Comparison of ENCODE assay signal across 22 cellular contexts in the genomic region with DNA sequence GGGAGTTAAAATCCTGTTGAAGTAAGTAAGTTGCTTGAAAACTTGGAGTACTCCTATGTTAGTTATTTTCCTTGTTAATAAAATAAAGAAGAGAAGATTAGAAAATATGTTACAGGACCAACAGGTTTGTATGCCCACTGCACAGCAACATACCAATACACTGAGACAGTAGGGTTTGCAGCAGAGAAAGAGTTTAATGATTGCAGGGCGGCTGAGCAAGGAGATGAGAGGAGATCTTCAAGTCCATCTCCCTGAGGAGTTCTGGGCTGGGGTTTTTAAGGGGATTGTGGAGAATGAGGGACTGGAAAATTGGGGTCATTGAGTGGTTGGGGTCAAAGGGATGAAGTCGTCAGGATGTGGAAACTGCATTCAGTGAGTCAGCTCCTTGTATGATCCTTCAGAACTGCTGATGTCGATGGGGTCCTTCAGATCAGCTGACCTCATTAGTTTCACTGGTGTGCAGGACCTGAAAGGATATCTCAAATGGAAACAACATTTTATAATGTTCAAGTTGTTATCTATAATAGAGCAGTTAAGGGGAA. TPM values are rescaled to one million over a fixed set of nuclear protein-coding genes. Genes with fewer than 3 reads are reported as not detected.
DNase-seq lines count a peak whose midpoint lies in the region; ATAC-seq, FAIRE-seq and TF ChIP-seq lines count a peak whose summit lies in the region.
"Had no signal": no experiment of that assay in that cellular context is flagged by ENCODE, and none has a peak within 500 bp of the region (broad histone marks: within the 10 kb centered on the region; RNA-seq: fewer than 3 reads in every experiment).

No MANE protein-coding gene starts in this region.

- DNase-seq in MCF 10A (ENCODE audit: unreplicated experiment) (no peak), mammary epithelial cell (no peak), amniotic epithelial cell (ENCODE audit: low read depth) (peak; percentile 29), HepG2 (ENCODE audit: low spot score) (no peak), epidermal melanocyte (ENCODE audit: insufficient read length, low spot score) (no peak), NCI-H510A (lab: John Stamatoyannopoulos, UW) (no peak), caudate nucleus (lab: John Stamatoyannopoulos, UW) (no peak), testis (no peak)
- DNase-seq: CD4-positive, alpha-beta memory T cell; DMS53; EL; GOT3; MG63; NCI-H1092; NCI-H1436 treated with DMSO at 0.1 percent for 48 hours; NCI-H2029 treated with DMSO at 0.1 percent for 48 hours; NCI-H2171; NCI-H446; NCI-H69 had no signal

- H4K20me1 ChIP-seq in mammary epithelial cell (ENCODE audit: insufficient read depth, low read length) (no peaks in the 10 kb centered on the region), HepG2 (ENCODE audit: insufficient read depth, low read length) (no peaks in the 10 kb centered on the region)

- peak overlapping the region; percentile 39 for H3K27ac Mint-ChIP-seq in MCF 10A (ENCODE audit: low read depth, unreplicated experiment)
- H3K27ac Mint-ChIP-seq: CD4-positive, alpha-beta memory T cell had no signal

- TF ChIP-seq RAD21 in HepG2 (CRISPR knock-in tag; IDR thresholded peaks at IDR 0.05) = no peak

- POLR2A ChIA-PET in MCF 10A (lab: Yijun Ruan, JAX) (interaction anchor here (1.1 to 6.0 kb wide), 4 partner anchors 10 to 229 kb away, joined by 3 to 38 read pairs (median 4); no protein-coding TSS in a partner anchor), HepG2 (lab: Yijun Ruan, JAX) (interaction anchor here (0.9 to 2.0 kb wide), 4 partner anchors 34 to 353 kb away, joined by 3 to 15 read pairs (median 5); partner anchors contain the start of genes NACA and PTGES3)

- in situ Hi-C loops in mammary epithelial cell (cut with MboI; ENCODE audit: low sequenced_read_pairs in 2 of 2) (loop anchor here in 1 of 2 donors (5.0 kb wide), 1 partner anchor 229 kb away; no protein-coding TSS in a partner anchor), HepG2 (cut with HindIII; ENCODE audit: extremely low pct_ligation_motif_present, low pct_unique_long_range_greater_than_20kb) (loop anchor here (5.0 kb wide), 1 partner anchor 229 kb away; no protein-coding TSS in a partner anchor)

- peaks cover 5% of the 10 kb centered on the region for H3K4me1 Mint-ChIP-seq in MCF 10A (ENCODE audit: insufficient read depth, unreplicated experiment)

- BruUV-seq in MCF 10A (replicated peaks; lab: Mats Ljungman, UMichigan) = no TSS peak
- BruUV-seq in mammary epithelial cell (replicated peaks; lab: Mats Ljungman, UMichigan) = no TSS peak
- BruUV-seq in HepG2 (replicated peaks; lab: Mats Ljungman, UMichigan) = no TSS peak

- CTCF ChIA-PET in MCF 10A (lab: Yijun Ruan, JAX) (interaction anchor here (0.6 to 9.7 kb wide), 21 partner anchors 10 to 368 kb away, joined by 3 to 212 read pairs (median 4); partner anchors contain the start of genes NACA, STAT6 and ZBTB39), mammary epithelial cell (lab: Charles Lee; ENCODE audit: low non-redundant PET) (no interaction called here), HepG2 (lab: Yijun Ruan, JAX; ENCODE audit: low intra/inter-chr PET ratio, low total read pairs) (no interaction called here)

- no peak for FAIRE-seq in HepG2 (lab: Jason Lieb, UNC)
- FAIRE-seq: A204.1 had no signal

- H3K79me2 ChIP-seq in mammary epithelial cell (ENCODE audit: insufficient read depth, low read length) (no peaks in the 10 kb centered on the region), HepG2 (ENCODE audit: insufficient read depth, low read length) (no peaks in the 10 kb centered on the region)

- H3K4me3 Mint-ChIP-seq in MCF 10A (ENCODE audit: unreplicated experiment) = no peak overlapping the region
- H3K4me3 Mint-ChIP-seq: CD4-positive, alpha-beta memory T cell had no signal

- H3K36me3 ChIP-seq in mammary epithelial cell (ENCODE audit: insufficient read depth, low read length) (no peaks in the 10 kb centered on the region), HepG2 (replicated peaks in 1 of 2; ENCODE audit: control insufficient read depth in 1 of 2, insufficient read depth in 2 of 2, low read length in 2 of 2) (no peaks in the 10 kb centered on the region), testis (ENCODE audit: low read depth, missing control alignments) (no peaks in the 10 kb centered on the region)
- H3K36me3 ChIP-seq: MG63, SJSA1 had no signal

- H3K27me3 ChIP-seq in mammary epithelial cell (ENCODE audit: insufficient read depth, low read length) (no peaks in the 10 kb centered on the region), HepG2 (ENCODE audit: control insufficient read depth in 1 of 2, insufficient read depth in 2 of 2, low read length in 2 of 2) (no peaks in the 10 kb centered on the region), testis (no peaks in the 10 kb centered on the region)
- H3K27me3 ChIP-seq: MG63, SJSA1 had no signal

- intact Hi-C loops in MCF 10A (cut with micrococcal nuclease) = loop anchor here (5.0 kb wide), 1 partner anchor 79 kb away; no protein-coding TSS in a partner anchor
- intact Hi-C loops in mammary epithelial cell (cut with micrococcal nuclease) = loop anchor here (10.0 kb wide), 1 partner anchor 416 kb away; no protein-coding TSS in a partner anchor
- intact Hi-C loops in HepG2 (cut with micrococcal nuclease; ENCODE audit: unreplicated experiment) = loop anchor here (10.0 kb wide), 1 partner anchor 696 kb away; the partner anchor contains the start of genes GLI1 and INHBE
- intact Hi-C loops in testis (cut with DNase I; ENCODE audit: low total_unique reads) = loop anchor here (5.0 kb wide), 1 partner anchor 359 kb away; no protein-coding TSS in a partner anchor

- H3K4me3 ChIP-seq in mammary epithelial cell (replicated peaks in 1 of 3; ENCODE audit: insufficient read depth in 1 of 3, low read depth in 2 of 3, low read length in 3 of 3) (no peak overlapping the region), HepG2 (replicated peaks in 1 of 3; ENCODE audit: insufficient read depth in 1 of 3, low read depth in 2 of 3, low read length in 3 of 3) (peak overlapping the region in 1 of 3 experiments; percentile 25; a peak in 1 of 6 replicates), testis (no peak overlapping the region)
- H3K4me3 ChIP-seq: MG63, SJSA1 had no signal

- no peaks in the 10 kb centered on the region for H3K4me1 ChIP-seq in mammary epithelial cell (ENCODE audit: insufficient read depth, low read length)
- H3K4me1 ChIP-seq in HepG2 (ENCODE audit: insufficient read depth, low read length) = peaks cover 61% of the 10 kb centered on the region
- no peaks in the 10 kb centered on the region for H3K4me1 ChIP-seq in testis

- H3K27ac ChIP-seq in mammary epithelial cell (ENCODE audit: insufficient read depth, low read depth, low read length) = no peak overlapping the region
- peak overlapping the region; percentile 79 for H3K27ac ChIP-seq in HepG2 (ENCODE audit: extremely low read length, insufficient read depth, low read length)
- no peak overlapping the region for H3K27ac ChIP-seq in caudate nucleus (ENCODE audit: low read depth, low read length)
- H3K27ac ChIP-seq in testis = peak overlapping the region in 1 of 2 donors; percentile 4
- H3K27ac ChIP-seq: SJSA1 had no signal

- TF ChIP-seq POLR2A in HepG2 (IDR thresholded peaks at IDR 0.05; ENCODE audit: insufficient read depth in 1 of 2, low read depth in 2 of 2, low read length in 2 of 2) = no peak
- no peak for TF ChIP-seq POLR2A in testis (IDR thresholded peaks at IDR 0.05)

- no peak for TF ChIP-seq CTCF in MCF 10A (IDR thresholded peaks at IDR 0.05; ENCODE audit: unreplicated experiment)
- TF ChIP-seq CTCF in mammary epithelial cell (conservative IDR thresholded peaks at IDR 0.05 in 1 of 2, IDR thresholded peaks at IDR 0.05 in 1 of 2; ENCODE audit: extremely low read depth in 1 of 2, insufficient read depth in 1 of 2, low read depth in 1 of 2, low read length in 2 of 2) = no peak
- no peak for TF ChIP-seq CTCF in HepG2 (CRISPR knock-in tag; IDR thresholded peaks at IDR 0.05)
- no peak for TF ChIP-seq CTCF in testis (IDR thresholded peaks at IDR 0.05)

- ATAC-seq in HepG2 = no peak; the same call in 2 of the 3 replicates
- ATAC-seq: Panc1 had no signal

- no peak overlapping the region for H3K4me2 ChIP-seq in mammary epithelial cell (ENCODE audit: insufficient read depth, low read depth, low read length)
- H3K4me2 ChIP-seq in HepG2 (ENCODE audit: low read depth, low read length) = peak overlapping the region; percentile 60

- dilution Hi-C loops in mammary epithelial cell (cut with HindIII; ENCODE audit: low sequenced_read_pairs) = loop anchor here (5.0 to 10.0 kb wide), 3 partner anchors 229 to 414 kb away; no protein-coding TSS in a partner anchor

- peaks cover 7% of the 10 kb centered on the region for H3K9me3 Mint-ChIP-seq in MCF 10A (ENCODE audit: unreplicated experiment)

- H3K9ac ChIP-seq in mammary epithelial cell (ENCODE audit: insufficient read depth, low read length) (no peak overlapping the region), HepG2 (ENCODE audit: insufficient read depth, low read depth, low read length) (no peak overlapping the region)

- TF ChIP-seq EP300 in HepG2 (IDR thresholded peaks at IDR 0.05; ENCODE audit: low read depth in 2 of 2, low read length in 2 of 2) (no peak), HepG2 (CRISPR knock-in tag; IDR thresholded peaks at IDR 0.05; ENCODE audit: borderline replicate concordance) (no peak)

- 79% methylated on average over 3 of the region's 3 CpGs for WGBS in mammary epithelial cell (ENCODE audit: low coverage, missing lambda C conversion rate)
- 29% methylated on average over 3 of the region's 3 CpGs for WGBS in HepG2 (ENCODE audit: low lambda C conversion rate)
- 68 to 77% methylated on average over 3 of the region's 3 CpGs for WGBS in testis, 2 donors

- peaks cover 3% of the 10 kb centered on the region for H3K9me3 ChIP-seq in mammary epithelial cell (replicated peaks; ENCODE audit: insufficient read depth, low read length)
- peaks cover 16% of the 10 kb centered on the region for H3K9me3 ChIP-seq in HepG2 (ENCODE audit: low read length)
- no peaks in the 10 kb centered on the region for H3K9me3 ChIP-seq in testis

- H2AFZ ChIP-seq in mammary epithelial cell (ENCODE audit: low read depth, low read length) = no peak overlapping the region
- H2AFZ ChIP-seq in HepG2 (ENCODE audit: low read length) = no peak overlapping the region

- H3K27me3 Mint-ChIP-seq in MCF 10A (ENCODE audit: insufficient read depth, unreplicated experiment) = no peaks in the 10 kb centered on the region

- no peaks in the 10 kb centered on the region for H3K36me3 Mint-ChIP-seq in MCF 10A (ENCODE audit: insufficient read depth, unreplicated experiment)

RNA-seq across cellular contexts. Expression of gene HSD17B6, which starts 4.3 kb away (rescaled TPM):
- total RNA-seq in MCF 10A (2022) (0.37 and 1.3 TPM in 2 replicates), mammary epithelial cell (1 to 10 TPM in 1 of 2 donors, under 1 TPM in 1; 0.83 to 1.5 TPM), HepG2 (2016; rRNA removed; fragmentation: Illumina TruSeq; extraction: Trizol) (0.46 and 0.95 TPM in 2 replicates), testis (10 to 100 TPM in 1 of 2 donors, 1 to 10 TPM in 1; 9.8 to 12.0 TPM)
- polyA plus RNA-seq in mammary epithelial cell (0.99 TPM), HepG2 (2011; rRNA removed) (1.8 and 2.6 TPM in 2 replicates), testis (ENCODE audit: insufficient read depth, low read depth, low replicate concordance) (36.1 TPM)
- not detected for polyA minus RNA-seq in mammary epithelial cell
- not detected in 2 replicates for total RNA-seq in HepG2 (2016; cell fraction: cytosol; rRNA removed; fragmentation: Illumina TruSeq; extraction: Trizol; ENCODE audit: low read depth)
- total RNA-seq in HepG2 (2016; cell fraction: insoluble cytoplasmic fraction; rRNA removed; fragmentation: Illumina TruSeq; extraction: Trizol) = 0.39 and 0.74 TPM in 2 replicates
- 0.31 and 0.62 TPM in 2 replicates for total RNA-seq in HepG2 (2016; cell fraction: membrane; rRNA removed; fragmentation: Illumina TruSeq; extraction: Trizol)
- 0.47 and 0.81 TPM in 2 replicates for total RNA-seq in HepG2 (2016; cell fraction: nucleus; rRNA removed; fragmentation: Illumina TruSeq; extraction: Trizol)
- polyA plus RNA-seq in HepG2 (2011; cell fraction: cytosol; rRNA removed) = 1.1 and 2.2 TPM in 2 replicates
- polyA plus RNA-seq in HepG2 (2011; cell fraction: nucleus; rRNA removed) = 0.27 and 0.59 TPM in 2 replicates
- 4.4 and 6.4 TPM in 2 replicates for polyA plus RNA-seq in HepG2 (2012)
- polyA plus RNA-seq in HepG2 (2016; cell fraction: cytosol; fragmentation: Illumina TruSeq; extraction: Trizol; ENCODE audit: low read depth) = 0.15 and 0.20 TPM in 2 replicates
- 0.24 and 0.47 TPM in 2 replicates for polyA plus RNA-seq in HepG2 (2016; cell fraction: insoluble cytoplasmic fraction; fragmentation: Illumina TruSeq; extraction: Trizol; ENCODE audit: low read depth)
- polyA plus RNA-seq in HepG2 (2016; cell fraction: membrane; fragmentation: Illumina TruSeq; extraction: Trizol; ENCODE audit: low read depth) = 0.30 and 0.37 TPM in 2 replicates
- 0.81 and 1.4 TPM in 2 replicates for polyA plus RNA-seq in HepG2 (2016; cell fraction: nucleus; fragmentation: Illumina TruSeq; extraction: Trizol; ENCODE audit: insufficient read depth, low read depth)
- polyA minus RNA-seq in HepG2 (2011; rRNA and poly(A)+ RNA removed; ENCODE audit: low replicate concordance) = 0.70 and 1.5 TPM in 2 replicates
- 0.49 TPM in 1 of 2 replicates, not detected in the other for polyA minus RNA-seq in HepG2 (2011; cell fraction: cytosol; rRNA and poly(A)+ RNA removed)
- 0.50 and 0.64 TPM in 2 replicates for polyA minus RNA-seq in HepG2 (2011; cell fraction: nucleus; rRNA and poly(A)+ RNA removed)

RNA-seq across cellular contexts. Expression of gene PRIM1, which starts 6.7 kb away (rescaled TPM):
- total RNA-seq in MCF 10A (2022) = 3.5 and 7.8 TPM in 2 replicates
- total RNA-seq in mammary epithelial cell = 10 to 100 TPM in 1 of 2 donors, 1 to 10 TPM in 1; 5.0 to 16.1 TPM
- 16.4 TPM for polyA plus RNA-seq in mammary epithelial cell
- 101 TPM for polyA minus RNA-seq in mammary epithelial cell
- 47.3 and 67.0 TPM in 2 replicates for total RNA-seq in HepG2 (2016; rRNA removed; fragmentation: Illumina TruSeq; extraction: Trizol)
- total RNA-seq in HepG2 (2016; cell fraction: cytosol; rRNA removed; fragmentation: Illumina TruSeq; extraction: Trizol; ENCODE audit: low read depth) = 14.0 and 14.2 TPM in 2 replicates
- total RNA-seq in HepG2 (2016; cell fraction: insoluble cytoplasmic fraction; rRNA removed; fragmentation: Illumina TruSeq; extraction: Trizol) = 47.6 and 69.6 TPM in 2 replicates
- total RNA-seq in HepG2 (2016; cell fraction: membrane; rRNA removed; fragmentation: Illumina TruSeq; extraction: Trizol) = 17.8 and 19.7 TPM in 2 replicates
- total RNA-seq in HepG2 (2016; cell fraction: nucleus; rRNA removed; fragmentation: Illumina TruSeq; extraction: Trizol) = 33.7 and 38.1 TPM in 2 replicates
- polyA plus RNA-seq in HepG2 (2011; rRNA removed) = 18.1 and 30.0 TPM in 2 replicates
- 15.5 and 16.8 TPM in 2 replicates for polyA plus RNA-seq in HepG2 (2011; cell fraction: cytosol; rRNA removed)
- 20.7 and 23.5 TPM in 2 replicates for polyA plus RNA-seq in HepG2 (2011; cell fraction: nucleus; rRNA removed)
- 15.2 and 26.9 TPM in 2 replicates for polyA plus RNA-seq in HepG2 (2012)
- polyA plus RNA-seq in HepG2 (2016; cell fraction: cytosol; fragmentation: Illumina TruSeq; extraction: Trizol; ENCODE audit: low read depth) = 5.4 and 7.7 TPM in 2 replicates
- polyA plus RNA-seq in HepG2 (2016; cell fraction: insoluble cytoplasmic fraction; fragmentation: Illumina TruSeq; extraction: Trizol; ENCODE audit: low read depth) = 50.8 and 55.2 TPM in 2 replicates
- polyA plus RNA-seq in HepG2 (2016; cell fraction: membrane; fragmentation: Illumina TruSeq; extraction: Trizol; ENCODE audit: low read depth) = 11.4 and 12.6 TPM in 2 replicates
- polyA plus RNA-seq in HepG2 (2016; cell fraction: nucleus; fragmentation: Illumina TruSeq; extraction: Trizol; ENCODE audit: insufficient read depth, low read depth) = 35.2 and 36.7 TPM in 2 replicates
- 12.4 and 36.9 TPM in 2 replicates for polyA minus RNA-seq in HepG2 (2011; rRNA and poly(A)+ RNA removed; ENCODE audit: low replicate concordance)
- polyA minus RNA-seq in HepG2 (2011; cell fraction: cytosol; rRNA and poly(A)+ RNA removed) = 8.9 and 11.9 TPM in 2 replicates
- 28.3 and 28.5 TPM in 2 replicates for polyA minus RNA-seq in HepG2 (2011; cell fraction: nucleus; rRNA and poly(A)+ RNA removed)
- total RNA-seq in testis = 10 to 100 TPM; 20.5 to 29.9 TPM
- polyA plus RNA-seq in testis (ENCODE audit: insufficient read depth, low read depth, low replicate concordance) = 21.8 TPM

RNA-seq across cellular contexts. Expression of gene NACA, which starts 33.7 kb away (rescaled TPM):
- total RNA-seq in MCF 10A (2022) (1,274 and 1,490 TPM in 2 replicates), mammary epithelial cell (100 to 1,000 TPM; 727 to 735 TPM), HepG2 (2016; rRNA removed; fragmentation: Illumina TruSeq; extraction: Trizol) (1,700 and 2,295 TPM in 2 replicates), testis (100 to 1,000 TPM; 431 to 696 TPM)
- polyA plus RNA-seq in mammary epithelial cell (545 TPM), HepG2 (2011; rRNA removed) (688 and 799 TPM in 2 replicates), testis (ENCODE audit: insufficient read depth, low read depth, low replicate concordance) (866 TPM)
- 66.8 TPM for polyA minus RNA-seq in mammary epithelial cell
- total RNA-seq in HepG2 (2016; cell fraction: cytosol; rRNA removed; fragmentation: Illumina TruSeq; extraction: Trizol; ENCODE audit: low read depth) = 1,346 and 1,631 TPM in 2 replicates
- 1,693 and 2,342 TPM in 2 replicates for total RNA-seq in HepG2 (2016; cell fraction: insoluble cytoplasmic fraction; rRNA removed; fragmentation: Illumina TruSeq; extraction: Trizol)
- total RNA-seq in HepG2 (2016; cell fraction: membrane; rRNA removed; fragmentation: Illumina TruSeq; extraction: Trizol) = 2,301 and 2,703 TPM in 2 replicates
- total RNA-seq in HepG2 (2016; cell fraction: nucleus; rRNA removed; fragmentation: Illumina TruSeq; extraction: Trizol) = 536 and 558 TPM in 2 replicates
- 537 and 762 TPM in 2 replicates for polyA plus RNA-seq in HepG2 (2011; cell fraction: cytosol; rRNA removed)
- 98.1 and 131 TPM in 2 replicates for polyA plus RNA-seq in HepG2 (2011; cell fraction: nucleus; rRNA removed)
- polyA plus RNA-seq in HepG2 (2012) = 1,697 and 1,960 TPM in 2 replicates
- polyA plus RNA-seq in HepG2 (2016; cell fraction: cytosol; fragmentation: Illumina TruSeq; extraction: Trizol; ENCODE audit: low read depth) = 1,551 and 1,609 TPM in 2 replicates
- polyA plus RNA-seq in HepG2 (2016; cell fraction: insoluble cytoplasmic fraction; fragmentation: Illumina TruSeq; extraction: Trizol; ENCODE audit: low read depth) = 1,930 and 2,097 TPM in 2 replicates
- 2,028 and 2,269 TPM in 2 replicates for polyA plus RNA-seq in HepG2 (2016; cell fraction: membrane; fragmentation: Illumina TruSeq; extraction: Trizol; ENCODE audit: low read depth)
- polyA plus RNA-seq in HepG2 (2016; cell fraction: nucleus; fragmentation: Illumina TruSeq; extraction: Trizol; ENCODE audit: insufficient read depth, low read depth) = 833 and 868 TPM in 2 replicates
- polyA minus RNA-seq in HepG2 (2011; rRNA and poly(A)+ RNA removed; ENCODE audit: low replicate concordance) = 250 and 557 TPM in 2 replicates
- 139 and 145 TPM in 2 replicates for polyA minus RNA-seq in HepG2 (2011; cell fraction: cytosol; rRNA and poly(A)+ RNA removed)
- 70.6 and 115 TPM in 2 replicates for polyA minus RNA-seq in HepG2 (2011; cell fraction: nucleus; rRNA and poly(A)+ RNA removed)
